Comparison of ENCODE assay signal across 33 cellular contexts in genomic region chr4:75858721-75859120, GRCh38. TPM values are rescaled to one million over a fixed set of nuclear protein-coding genes. Genes with fewer than 3 reads are reported as not detected.
"Had no signal": no experiment of that assay in that cellular context is flagged by ENCODE, and none has a peak within 500 bp of the region (broad histone marks: within the 10 kb centered on the region; RNA-seq: fewer than 3 reads in every experiment).

No MANE protein-coding gene starts in this region.

- H3K36me3 ChIP-seq: colonic mucosa, esophagus muscularis mucosa, esophagus squamous epithelium, gastrocnemius medialis, gastroesophageal sphincter, heart left ventricle, heart right ventricle had no signal

- H3K27ac ChIP-seq: colonic mucosa, coronary artery, dorsolateral prefrontal cortex, epithelial cell of prostate, esophagus muscularis mucosa, esophagus squamous epithelium, foreskin keratinocyte, gastrocnemius medialis, gastroesophageal sphincter, heart left ventricle, heart right ventricle had no signal

- FAIRE-seq: colon, endometrium, frontal cortex had no signal

- H3K27me3 ChIP-seq: colonic mucosa, dorsolateral prefrontal cortex, esophagus muscularis mucosa, gastrocnemius medialis, gastroesophageal sphincter had no signal

- ATAC-seq: effector memory CD8-positive, alpha-beta T cell; esophagus mucosa; foreskin keratinocyte; gastrocnemius medialis; gastroesophageal sphincter; heart left ventricle; heart right ventricle had no signal

- DNase-seq: colonic mucosa; cortex of kidney; dermis blood vessel endothelial cell; dorsolateral prefrontal cortex; effector CD4-positive, alpha-beta T cell; effector CD8-positive, alpha-beta T cell; effector memory CD4-positive, alpha-beta T cell; effector memory CD8-positive, alpha-beta T cell; endodermal cell; erythroblast; esophagus squamous epithelium; foreskin fibroblast; foreskin keratinocyte; foreskin melanocyte; gastrocnemius medialis; glutamatergic neuron; head of caudate nucleus; heart left ventricle; heart right ventricle had no signal

- H3K9me3 ChIP-seq: colonic mucosa, esophagus squamous epithelium, gastrocnemius medialis had no signal

- H3K4me1 ChIP-seq: colonic mucosa, esophagus muscularis mucosa, esophagus squamous epithelium, foreskin keratinocyte, gastrocnemius medialis, gastroesophageal sphincter, heart left ventricle, heart right ventricle had no signal

- H3K4me3 ChIP-seq: colonic mucosa, coronary artery, dorsolateral prefrontal cortex, esophagus muscularis mucosa, esophagus squamous epithelium, gastrocnemius medialis, gastroesophageal sphincter, heart left ventricle, heart right ventricle had no signal

RNA-seq across cellular contexts. Expression of gene PPEF2, which starts 43.5 kb away (rescaled TPM):
- total RNA-seq: colonic mucosa, dermis blood vessel endothelial cell, dermis microvascular lymphatic vessel endothelial cell, endodermal cell, endothelial cell of umbilical vein, epithelial cell of proximal tubule, esophagus mucosa, esophagus muscularis mucosa, fibroblast of lung, foreskin keratinocyte, gastroesophageal sphincter, glomerular endothelial cell, heart left ventricle, heart right ventricle had no signal
- polyA plus RNA-seq: esophagus, fibroblast of lung, foreskin keratinocyte, heart left ventricle, heart right ventricle had no signal
